ENCODE assay signal across 29 cellular contexts in genomic region chr12:33265037-33265436, GRCh38.
"Had no signal": no experiment of that assay in that cellular context is flagged by ENCODE, and none has a peak within 500 bp of the region (broad histone marks: within the 10 kb centered on the region; RNA-seq: fewer than 3 reads in every experiment).

No MANE protein-coding gene starts in this region.

- DNase-seq: activated CD4-positive, alpha-beta memory T cell treated with anti-CD3 and anti-CD28 coated beads, Interleukin-2, amount 10 ng/mL, durations not matched to agents 7 days and 5 days; activated CD4-positive, alpha-beta T cell treated with anti-CD3 and anti-CD28 coated beads, Interleukin-2, amount 10 ng/mL, durations not matched to agents 7 days and 5 days; activated CD4-positive, CD25-positive, alpha-beta regulatory T cell treated with anti-CD3 and anti-CD28 coated beads, Interleukin-2, amount 50 U/mL, for 72 hours; activated naive CD4-positive, alpha-beta T cell treated with Interleukin-2 at 50 U/mL for 16 hours; activated naive CD8-positive, alpha-beta T cell treated with anti-CD3 and anti-CD28 coated beads for 36 hours; activated T-cell treated with anti-CD3 and anti-CD28 coated beads, Interleukin-2, amount 50 U/mL, for 48 hours; adrenal gland; aorta; body of pancreas; cerebellar nuclear complex; dorsolateral prefrontal cortex; effector memory CD4-positive, alpha-beta T cell; erythroblast; left lung; mesendoderm; posterior cingulate gyrus; right cardiac atrium; stimulated activated CD4-positive, alpha-beta T cell treated with anti-CD3 and anti-CD28 coated beads, Interleukin-15, amount 100 ng/mL, for 24 hours; stimulated activated CD4-positive, alpha-beta T cell treated with anti-CD3 and anti-CD28 coated beads, Interleukin-2, amount 100 ng/mL, for 24 hours; stimulated activated naive B cell treated with anti-CD40 and anti-IgM and Interleukin-4, amounts not matched to agents 10 μg/mL and 1 μg/mL and 100 μg/mL, for 72 hours; stomach; thyroid gland; upper lobe of right lung had no signal

- H3K4me3 Mint-ChIP-seq: activated CD4-positive, alpha-beta memory T cell treated with anti-CD3 and anti-CD28 coated beads, Interleukin-2, amount 10 ng/mL, durations not matched to agents 7 days and 5 days; activated CD4-positive, alpha-beta T cell treated with anti-CD3 and anti-CD28 coated beads, Interleukin-2, amount 10 ng/mL, durations not matched to agents 7 days and 5 days; activated naive CD8-positive, alpha-beta T cell treated with anti-CD3 and anti-CD28 coated beads for 36 hours; stimulated activated naive B cell treated with anti-CD40 and anti-IgM and Interleukin-4, amounts not matched to agents 10 μg/mL and 1 μg/mL and 100 μg/mL, for 72 hours had no signal

- H3K79me2 ChIP-seq: hepatocyte had no signal

- H3K27ac Mint-ChIP-seq: activated CD4-positive, alpha-beta memory T cell treated with anti-CD3 and anti-CD28 coated beads, Interleukin-2, amount 10 ng/mL, durations not matched to agents 7 days and 5 days; activated CD4-positive, alpha-beta T cell treated with anti-CD3 and anti-CD28 coated beads, Interleukin-2, amount 10 ng/mL, durations not matched to agents 7 days and 5 days; activated naive CD8-positive, alpha-beta T cell treated with anti-CD3 and anti-CD28 coated beads for 36 hours; activated T-helper 2 cell treated with anti-CD3 and anti-CD28 coated beads, Interferon-gamma antibody, Interleukin-2, Interleukin-4, amounts not matched to agents 10 μg/mL and 5 μg/mL and 100 μg/mL, durations not matched to agents 14 hours and 24 hours and 36 hours; stimulated activated naive B cell treated with anti-CD40 and anti-IgM and Interleukin-4, amounts not matched to agents 10 μg/mL and 1 μg/mL and 100 μg/mL, for 72 hours had no signal

- H3K9me3 Mint-ChIP-seq: activated CD4-positive, alpha-beta memory T cell treated with anti-CD3 and anti-CD28 coated beads, Interleukin-2, amount 10 ng/mL, durations not matched to agents 7 days and 5 days had no signal

- H3K27me3 Mint-ChIP-seq: activated CD4-positive, alpha-beta memory T cell treated with anti-CD3 and anti-CD28 coated beads, Interleukin-2, amount 10 ng/mL, durations not matched to agents 7 days and 5 days; activated CD4-positive, alpha-beta T cell treated with anti-CD3 and anti-CD28 coated beads, Interleukin-2, amount 10 ng/mL, durations not matched to agents 7 days and 5 days; activated naive CD8-positive, alpha-beta T cell treated with anti-CD3 and anti-CD28 coated beads for 36 hours; stimulated activated naive B cell treated with anti-CD40 and anti-IgM and Interleukin-4, amounts not matched to agents 10 μg/mL and 1 μg/mL and 100 μg/mL, for 72 hours had no signal

- H3K4me3 ChIP-seq: adrenal gland, body of pancreas, cardiac muscle cell, coronary artery, dorsolateral prefrontal cortex, gastroesophageal sphincter, hepatocyte, left lung, lung, stomach, thyroid gland, upper lobe of right lung had no signal

- ATAC-seq: body of pancreas; gastroesophageal sphincter; left lung; right cardiac atrium; stimulated activated naive B cell treated with anti-CD40 and anti-IgM and Interleukin-4, amounts not matched to agents 10 μg/mL and 1 μg/mL and 100 μg/mL, for 72 hours; upper lobe of right lung had no signal

- H3K36me3 Mint-ChIP-seq: activated naive CD8-positive, alpha-beta T cell treated with anti-CD3 and anti-CD28 coated beads for 36 hours; stimulated activated naive B cell treated with anti-CD40 and anti-IgM and Interleukin-4, amounts not matched to agents 10 μg/mL and 1 μg/mL and 100 μg/mL, for 72 hours had no signal

- H3K27ac ChIP-seq: adrenal gland, body of pancreas, cardiac muscle cell, coronary artery, dorsolateral prefrontal cortex, gastroesophageal sphincter, left lung, stomach, thyroid gland, upper lobe of right lung had no signal

- H3K4me1 Mint-ChIP-seq: activated CD4-positive, alpha-beta memory T cell treated with anti-CD3 and anti-CD28 coated beads, Interleukin-2, amount 10 ng/mL, durations not matched to agents 7 days and 5 days; activated CD4-positive, alpha-beta T cell treated with anti-CD3 and anti-CD28 coated beads, Interleukin-2, amount 10 ng/mL, durations not matched to agents 7 days and 5 days; activated naive CD8-positive, alpha-beta T cell treated with anti-CD3 and anti-CD28 coated beads for 36 hours; stimulated activated naive B cell treated with anti-CD40 and anti-IgM and Interleukin-4, amounts not matched to agents 10 μg/mL and 1 μg/mL and 100 μg/mL, for 72 hours had no signal

- H3K4me1 ChIP-seq: adrenal gland, body of pancreas, gastroesophageal sphincter, left lung, stomach, thyroid gland, upper lobe of right lung had no signal

- H3K36me3 ChIP-seq: adrenal gland, cardiac muscle cell, gastroesophageal sphincter, left lung, stomach, thyroid gland, upper lobe of right lung had no signal

- H3K9me3 ChIP-seq: adrenal gland, body of pancreas, gastroesophageal sphincter, left lung, stomach, thyroid gland, upper lobe of right lung had no signal

- H3K27me3 ChIP-seq: adrenal gland, body of pancreas, cardiac muscle cell, gastroesophageal sphincter, hepatocyte, left lung, stomach, thyroid gland, upper lobe of right lung had no signal
